ENCODE assay signal across 10 cellular contexts in genomic region chr11:100706179-100706578, GRCh38.
A peak's percentile ranks its signal among the peaks of the same experiment; 100 is the strongest.
DNase-seq lines count a peak whose midpoint lies in the region; ATAC-seq and TF ChIP-seq lines count a peak whose summit lies in the region.
"Had no signal": no experiment of that assay in that cellular context is flagged by ENCODE, and none has a peak within 500 bp of the region (broad histone marks: within the 10 kb centered on the region; RNA-seq: fewer than 3 reads in every experiment).

No MANE protein-coding gene starts in this region.

- H3K27ac ChIP-seq in KMS-11: no peak overlapping the region
- H3K27ac ChIP-seq: testis had no signal

- no peak overlapping the region for H3K9ac ChIP-seq in KMS-11

- TF ChIP-seq CTCF in GM12865 (IDR thresholded peaks at IDR 0.05; ENCODE audit: insufficient read depth, low read depth, low read length, missing control alignments) (no peak), KMS-11 (conservative IDR thresholded peaks at IDR 0.05; ENCODE audit: low read depth, low read length) (no peak), GM20000 (IDR thresholded peaks at IDR 0.05; ENCODE audit: extremely low read depth, missing control alignments) (no peak)

- no peaks in the 10 kb centered on the region for H3K79me2 ChIP-seq in KMS-11 (ENCODE audit: insufficient read depth, low read depth)

- peaks cover 55% of the 10 kb centered on the region for H3K4me1 ChIP-seq in KMS-11 (ENCODE audit: low read depth, poor library complexity, severe bottlenecking)
- H3K4me1 ChIP-seq: testis had no signal

- H2AFZ ChIP-seq in KMS-11 (ENCODE audit: low read depth): no peak overlapping the region

- H3K36me3 ChIP-seq in KMS-11 (ENCODE audit: insufficient read depth): no peaks in the 10 kb centered on the region

- peak; percentile 50 for DNase-seq in GM12865 (ENCODE audit: low read depth)
- no peak for DNase-seq in NCI-H1436 (lab: John Stamatoyannopoulos, UW)
- DNase-seq in NCI-H345 treated with DMSO at 0.1 percent for 48 hours (lab: John Stamatoyannopoulos, UW; ENCODE audit: unreplicated experiment): no peak
- no peak for DNase-seq in effector CD8-positive, alpha-beta T cell (lab: John Stamatoyannopoulos, UW)
- DNase-seq in GM20000 (ENCODE audit: low spot score): no peak
- DNase-seq: activated naive CD4-positive, alpha-beta T cell; testis had no signal

- no peaks in the 10 kb centered on the region for H4K20me1 ChIP-seq in KMS-11 (ENCODE audit: insufficient read depth)

- H3K4me3 ChIP-seq in GM12865 (ENCODE audit: low read depth, low read length): no peak overlapping the region
- H3K4me3 ChIP-seq in KMS-11 (IDR thresholded peaks at IDR 0.05; ENCODE audit: insufficient read depth, low read depth, low read length): no peak overlapping the region
- H3K4me3 ChIP-seq: testis had no signal

- no peaks in the 10 kb centered on the region for H3K27me3 ChIP-seq in KMS-11 (ENCODE audit: insufficient read depth, low read depth)
- H3K27me3 ChIP-seq: testis had no signal

- peak overlapping the region; percentile 17; the same call in 1 of the 2 replicates for H3K4me2 ChIP-seq in KMS-11

- ATAC-seq in GM19455 (IDR thresholded peaks at IDR 0.05; ENCODE audit: unreplicated experiment) (peak; percentile 48), HG02884 (IDR thresholded peaks at IDR 0.05; ENCODE audit: unreplicated experiment) (peak; percentile 43)
